Comparison of ENCODE assay signal across 8 cellular contexts in genomic region chr5:149549461-149550266, GRCh38. TPM values are rescaled to one million over a fixed set of nuclear protein-coding genes. Genes with fewer than 3 reads are reported as not detected.
DNase-seq lines count a peak whose midpoint lies in the region; ATAC-seq and TF ChIP-seq lines count a peak whose summit lies in the region.

No MANE protein-coding gene starts in this region.

- no peak for TF ChIP-seq POLR2A in esophagus squamous epithelium (IDR thresholded peaks at IDR 0.05)

- peak overlapping the region; percentile 77 to 89 (median 82) for H3K4me3 ChIP-seq in esophagus squamous epithelium

- H3K4me1 Mint-ChIP-seq in activated CD8-positive, alpha-beta T cell treated with anti-CD3 and anti-CD28 coated beads, Interleukin-2, amount 10 ng/mL, durations not matched to agents 7 days and 5 days (ENCODE audit: low read depth), result peaks cover 41% of the 10 kb centered on the region
- peaks cover 41% of the 10 kb centered on the region for H3K4me1 Mint-ChIP-seq in nephron progenitor cell

- H3K36me3 Mint-ChIP-seq in activated CD8-positive, alpha-beta T cell treated with anti-CD3 and anti-CD28 coated beads, Interleukin-2, amount 10 ng/mL, durations not matched to agents 7 days and 5 days (ENCODE audit: low read depth), result peaks cover 57% of the 10 kb centered on the region
- H3K36me3 Mint-ChIP-seq in nephron progenitor cell (ENCODE audit: low read depth), result peaks cover 48% of the 10 kb centered on the region

- H3K36me3 ChIP-seq in esophagus squamous epithelium, result peaks cover 0 to 37% (median 11%) of the 10 kb centered on the region in 3 donors

- no peak for TF ChIP-seq CTCF in esophagus squamous epithelium (IDR thresholded peaks at IDR 0.05)
- no peak for TF ChIP-seq CTCF in nephron progenitor cell (IDR thresholded peaks at IDR 0.05)

- CTCF ChIA-PET in activated CD8-positive, alpha-beta T cell treated with anti-CD3 and anti-CD28 coated beads, Interleukin-2, amount 10 ng/mL, durations not matched to agents 7 days and 5 days (lab: Charles Lee), result interaction anchor here (0.8 to 3.1 kb wide), 9 partner anchors 12 to 169 kb away, joined by 3 to 20 read pairs (median 3); no protein-coding TSS in a partner anchor

- H3K27ac Mint-ChIP-seq in activated CD8-positive, alpha-beta T cell treated with anti-CD3 and anti-CD28 coated beads, Interleukin-2, amount 10 ng/mL, durations not matched to agents 7 days and 5 days, result peak overlapping the region; percentile 99
- peak overlapping the region; percentile 100 for H3K27ac Mint-ChIP-seq in nephron progenitor cell

- peak; percentile 27 for ATAC-seq in HG02798 (IDR thresholded peaks at IDR 0.05; ENCODE audit: poor library complexity, unreplicated experiment)
- no peak for ATAC-seq in activated CD8-positive, alpha-beta T cell treated with anti-CD3 and anti-CD28 coated beads, Interleukin-2, amount 10 ng/mL, durations not matched to agents 7 days and 5 days

- DNase-seq in SIG-M5 treated with dmso at 0.1 percent for 504 hours (lab: John Stamatoyannopoulos, UW; ENCODE audit: unreplicated experiment) (peak; percentile 72), SIG-M5 (lab: John Stamatoyannopoulos, UW) (no peak), NCI-H345 treated with DMSO at 0.1 percent for 48 hours (lab: John Stamatoyannopoulos, UW; ENCODE audit: unreplicated experiment) (peak; percentile 8), esophagus squamous epithelium (lab: John Stamatoyannopoulos, UW) (no peak), nephron progenitor cell (peak; percentile 30), NK-92 (lab: John Stamatoyannopoulos, UW; ENCODE audit: unreplicated experiment) (no peak)
- DNase-seq in activated CD8-positive, alpha-beta T cell treated with anti-CD3 and anti-CD28 coated beads, Interleukin-2, amount 10 ng/mL, durations not matched to agents 7 days and 5 days, result peak; percentile 64

- peak overlapping the region; percentile 93 to 99 (median 98) for H3K27ac ChIP-seq in esophagus squamous epithelium

- peaks cover 21 to 58% (median 46%) of the 10 kb centered on the region in 3 donors for H3K4me1 ChIP-seq in esophagus squamous epithelium

- H3K27me3 Mint-ChIP-seq in activated CD8-positive, alpha-beta T cell treated with anti-CD3 and anti-CD28 coated beads, Interleukin-2, amount 10 ng/mL, durations not matched to agents 7 days and 5 days (ENCODE audit: low read depth), result no peaks in the 10 kb centered on the region
- H3K27me3 Mint-ChIP-seq in nephron progenitor cell (ENCODE audit: low read depth, poor library complexity), result no peaks in the 10 kb centered on the region

- H3K9me3 Mint-ChIP-seq in activated CD8-positive, alpha-beta T cell treated with anti-CD3 and anti-CD28 coated beads, Interleukin-2, amount 10 ng/mL, durations not matched to agents 7 days and 5 days (ENCODE audit: insufficient read depth), result no peaks in the 10 kb centered on the region
- no peaks in the 10 kb centered on the region for H3K9me3 Mint-ChIP-seq in nephron progenitor cell

- no peaks in the 10 kb centered on the region for H3K27me3 ChIP-seq in esophagus squamous epithelium

- peak overlapping the region; percentile 96 for H3K4me3 Mint-ChIP-seq in activated CD8-positive, alpha-beta T cell treated with anti-CD3 and anti-CD28 coated beads, Interleukin-2, amount 10 ng/mL, durations not matched to agents 7 days and 5 days
- peak overlapping the region; percentile 99 for H3K4me3 Mint-ChIP-seq in nephron progenitor cell

- intact Hi-C loops in esophagus squamous epithelium (cut with DNase I), result loop anchor here (5.0 kb wide), 1 partner anchor 107 kb away; no protein-coding TSS in a partner anchor

- no peaks in the 10 kb centered on the region for H3K9me3 ChIP-seq in esophagus squamous epithelium

- WGBS in esophagus squamous epithelium, 2 donors, result 0 to 4% methylated on average over 17 to 25 of the region's 25 CpGs

- POLR2A ChIA-PET in activated CD8-positive, alpha-beta T cell treated with anti-CD3 and anti-CD28 coated beads, Interleukin-2, amount 10 ng/mL, durations not matched to agents 7 days and 5 days (lab: Charles Lee), result interaction anchor here (0.9 to 3.7 kb wide), 10 partner anchors 13 to 204 kb away, joined by 3 to 26 read pairs (median 6); partner anchors contain the start of genes GRPEL2 and PCYOX1L

RNA-seq across cellular contexts. Expression of gene CSNK1A1, which starts 1.6 kb away (rescaled TPM):
- total RNA-seq in activated CD8-positive, alpha-beta T cell treated with anti-CD3 and anti-CD28 coated beads, Interleukin-2, amount 10 ng/mL, durations not matched to agents 7 days and 5 days, result 100 to 1,000 TPM; 163 to 177 TPM
- 100 to 1,000 TPM; 223 to 388 (median 301) TPM for total RNA-seq in esophagus squamous epithelium

RNA-seq across cellular contexts. Expression of gene ARHGEF37, which starts 31.6 kb away (rescaled TPM):
- 1 to 10 TPM; 1.0 to 1.4 TPM for total RNA-seq in activated CD8-positive, alpha-beta T cell treated with anti-CD3 and anti-CD28 coated beads, Interleukin-2, amount 10 ng/mL, durations not matched to agents 7 days and 5 days
- 10 to 100 TPM; 14.5 to 29.3 (median 18.0) TPM for total RNA-seq in esophagus squamous epithelium

Comparison
In these comparisons a context has a peak if more than half of its experiments do, and no peak if none do; other contexts are left out.
1. DNase-seq: peak in SIG-M5 treated with dmso at 0.1 percent for 504 hours (single experiment), NCI-H345 treated with DMSO at 0.1 percent for 48 hours (single experiment), activated CD8-positive, alpha-beta T cell treated with anti-CD3 and anti-CD28 coated beads, Interleukin-2, amount 10 ng/mL, durations not matched to agents 7 days and 5 days (single experiment) and nephron progenitor cell (single experiment); none in SIG-M5 (single experiment), esophagus squamous epithelium (single experiment) and NK-92 (single experiment).
2. RNA of gene ARHGEF37, which starts 31.6 kb away (total RNA-seq): 14.5 to 29.3 TPM in esophagus squamous epithelium; 1.0 to 1.4 TPM in activated CD8-positive, alpha-beta T cell treated with anti-CD3 and anti-CD28 coated beads, Interleukin-2, amount 10 ng/mL, durations not matched to agents 7 days and 5 days; every median in the first group is over 4 times any median in the second.